ENCODE assay signal across 1 cellular context in genomic region chr2:27663160-27663462, GRCh38.
A peak's percentile ranks its signal among the peaks of the same experiment; 100 is the strongest.
TF ChIP-seq lines count a peak whose summit lies in the region.

No MANE protein-coding gene starts in this region.

TF ChIP-seq in SK-N-SH, 30 proteins besides CTCF, POLR2A, EP300 and RAD21:
- TF ChIP-seq POLR2AphosphoS5 (IDR thresholded peaks at IDR 0.05; ENCODE audit: low read depth, low read length) (no peak), ZBTB33 (IDR thresholded peaks at IDR 0.05; ENCODE audit: borderline replicate concordance, low read depth) (no peak), TEAD4 (IDR thresholded peaks at IDR 0.05; ENCODE audit: borderline replicate concordance, insufficient read depth) (no peak), NRF1 (IDR thresholded peaks at IDR 0.05; ENCODE audit: low read depth, low read length) (peak; percentile 60), RXRA (IDR thresholded peaks at IDR 0.05; ENCODE audit: borderline replicate concordance, low read depth) (no peak), IRF3 (IDR thresholded peaks at IDR 0.05; ENCODE audit: low read depth, low read length) (no peak), CHD2 (IDR thresholded peaks at IDR 0.05; ENCODE audit: low read length, partially characterized antibody) (no peak), TCF12 (IDR thresholded peaks at IDR 0.05) (no peak), PBX3 (IDR thresholded peaks at IDR 0.05) (0 out of 2 replicates have a peak, but pooled peaks have one; percentile 10), RFX5 (IDR thresholded peaks at IDR 0.05; ENCODE audit: low read length) (0 out of 2 replicates have a peak, but pooled peaks have one; percentile 12), EZH2phosphoT487 (IDR thresholded peaks at IDR 0.05; ENCODE audit: borderline replicate concordance, low read depth) (no peak), SIN3A (IDR thresholded peaks at IDR 0.05; ENCODE audit: borderline replicate concordance, low read depth, low read length) (no peak), RCOR1 (IDR thresholded peaks at IDR 0.05; ENCODE audit: low read length) (no peak), GATA2 (CRISPR knock-in tag; IDR thresholded peaks at IDR 0.05) (no peak), USF2 (IDR thresholded peaks at IDR 0.05; ENCODE audit: borderline replicate concordance, low read depth, low read length) (no peak), MXI1 (IDR thresholded peaks at IDR 0.05; ENCODE audit: low read depth, low read length) (peak; percentile 77; the same call in 1 of the 2 replicates), YY1 (IDR thresholded peaks at IDR 0.05; ENCODE audit: low read depth) (no peak)
- TF ChIP-seq, protein P1, sequence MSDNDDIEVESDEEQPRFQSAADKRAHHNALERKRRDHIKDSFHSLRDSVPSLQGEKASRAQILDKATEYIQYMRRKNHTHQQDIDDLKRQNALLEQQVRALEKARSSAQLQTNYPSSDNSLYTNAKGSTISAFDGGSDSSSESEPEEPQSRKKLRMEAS (IDR thresholded peaks at IDR 0.05; ENCODE audit: low read depth): no peak
- TF ChIP-seq, protein P2, sequence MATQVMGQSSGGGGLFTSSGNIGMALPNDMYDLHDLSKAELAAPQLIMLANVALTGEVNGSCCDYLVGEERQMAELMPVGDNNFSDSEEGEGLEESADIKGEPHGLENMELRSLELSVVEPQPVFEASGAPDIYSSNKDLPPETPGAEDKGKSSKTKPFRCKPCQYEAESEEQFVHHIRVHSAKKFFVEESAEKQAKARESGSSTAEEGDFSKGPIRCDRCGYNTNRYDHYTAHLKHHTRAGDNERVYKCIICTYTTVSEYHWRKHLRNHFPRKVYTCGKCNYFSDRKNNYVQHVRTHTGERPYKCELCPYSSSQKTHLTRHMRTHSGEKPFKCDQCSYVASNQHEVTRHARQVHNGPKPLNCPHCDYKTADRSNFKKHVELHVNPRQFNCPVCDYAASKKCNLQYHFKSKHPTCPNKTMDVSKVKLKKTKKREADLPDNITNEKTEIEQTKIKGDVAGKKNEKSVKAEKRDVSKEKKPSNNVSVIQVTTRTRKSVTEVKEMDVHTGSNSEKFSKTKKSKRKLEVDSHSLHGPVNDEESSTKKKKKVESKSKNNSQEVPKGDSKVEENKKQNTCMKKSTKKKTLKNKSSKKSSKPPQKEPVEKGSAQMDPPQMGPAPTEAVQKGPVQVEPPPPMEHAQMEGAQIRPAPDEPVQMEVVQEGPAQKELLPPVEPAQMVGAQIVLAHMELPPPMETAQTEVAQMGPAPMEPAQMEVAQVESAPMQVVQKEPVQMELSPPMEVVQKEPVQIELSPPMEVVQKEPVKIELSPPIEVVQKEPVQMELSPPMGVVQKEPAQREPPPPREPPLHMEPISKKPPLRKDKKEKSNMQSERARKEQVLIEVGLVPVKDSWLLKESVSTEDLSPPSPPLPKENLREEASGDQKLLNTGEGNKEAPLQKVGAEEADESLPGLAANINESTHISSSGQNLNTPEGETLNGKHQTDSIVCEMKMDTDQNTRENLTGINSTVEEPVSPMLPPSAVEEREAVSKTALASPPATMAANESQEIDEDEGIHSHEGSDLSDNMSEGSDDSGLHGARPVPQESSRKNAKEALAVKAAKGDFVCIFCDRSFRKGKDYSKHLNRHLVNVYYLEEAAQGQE (IDR thresholded peaks at IDR 0.05; ENCODE audit: low read depth, low read length): no peak
TF ChIP-seq in SK-N-SH: peak in this region for 4.
